ENCODE assay signal across 17 cellular contexts in genomic region chr11:121567988-121568387, GRCh38.
DNase-seq lines count a peak whose midpoint lies in the region; ATAC-seq and TF ChIP-seq lines count a peak whose summit lies in the region.
"Had no signal": no experiment of that assay in that cellular context is flagged by ENCODE, and none has a peak within 500 bp of the region (broad histone marks: within the 10 kb centered on the region; RNA-seq: fewer than 3 reads in every experiment).

No MANE protein-coding gene starts in this region.

- no peak for TF ChIP-seq CTCF in DOHH2 (IDR thresholded peaks at IDR 0.05; ENCODE audit: low read depth, low read length, poor library complexity, severe bottlenecking)
- no peak for TF ChIP-seq CTCF in HEK293 (tag by site-specific recombination; IDR thresholded peaks at IDR 0.05)
- no peak for TF ChIP-seq CTCF in SU-DHL-6 (IDR thresholded peaks at IDR 0.05; ENCODE audit: insufficient read depth, low read length, poor library complexity, severe bottlenecking)
- TF ChIP-seq CTCF in brain microvascular endothelial cell (IDR thresholded peaks at IDR 0.05; ENCODE audit: low read depth, low read length, missing control alignments) = no peak

- H3F3A ChIP-seq in DOHH2 (ENCODE audit: control insufficient read depth, insufficient read depth) = peaks cover 33% of the 10 kb centered on the region
- peaks cover 55% of the 10 kb centered on the region for H3F3A ChIP-seq in SU-DHL-6 (ENCODE audit: insufficient read depth)

- CTCF ChIA-PET in HEK293 (lab: Yijun Ruan, JAX) = no interaction called here

- H2AFZ ChIP-seq in SU-DHL-6 (ENCODE audit: low read depth, low read length, severe bottlenecking) = no peak overlapping the region

- peaks cover 95% of the 10 kb centered on the region for H3K4me1 ChIP-seq in DOHH2 (ENCODE audit: control insufficient read depth, low read length)
- no peaks in the 10 kb centered on the region for H3K4me1 ChIP-seq in HEK293 (ENCODE audit: control insufficient read depth, insufficient read depth, low read length)

- H3K36me3 ChIP-seq in DOHH2 (ENCODE audit: control insufficient read depth, low read length) = peaks cover 87% of the 10 kb centered on the region
- no peaks in the 10 kb centered on the region for H3K36me3 ChIP-seq in HEK293 (ENCODE audit: control insufficient read depth in 2 of 2, insufficient read depth in 1 of 2, low read length in 2 of 2)
- peaks cover 57% of the 10 kb centered on the region for H3K36me3 ChIP-seq in SU-DHL-6 (ENCODE audit: low read length)
- no peaks in the 10 kb centered on the region for H3K36me3 ChIP-seq in brain microvascular endothelial cell (replicated peaks)

- no peak overlapping the region for H3K9ac ChIP-seq in SU-DHL-6 (ENCODE audit: low read length)
- H3K9ac ChIP-seq: SK-N-SH had no signal

- H4K20me1 ChIP-seq in DOHH2 (ENCODE audit: control insufficient read depth, insufficient read depth, low read depth, low read length) = no peaks in the 10 kb centered on the region
- no peaks in the 10 kb centered on the region for H4K20me1 ChIP-seq in SU-DHL-6 (ENCODE audit: low read depth, low read length)

- H3K4me2 ChIP-seq in DOHH2 (ENCODE audit: low read length) (peak overlapping the region; percentile 23), SU-DHL-6 (ENCODE audit: low read depth, low read length, poor library complexity, severe bottlenecking) (no peak overlapping the region)
- H3K4me2 ChIP-seq: SK-N-SH had no signal

- H3K27ac ChIP-seq in DOHH2 (ENCODE audit: low read depth, low read length) (peak overlapping the region; percentile 95), HEK293 (ENCODE audit: extremely low read depth, low read depth, low read length) (no peak overlapping the region), SU-DHL-6 (ENCODE audit: low read depth, low read length) (peak overlapping the region; percentile 81), brain microvascular endothelial cell (no peak overlapping the region)

- H3K27me3 ChIP-seq in DOHH2 (ENCODE audit: control insufficient read depth, low read length) = no peaks in the 10 kb centered on the region
- no peaks in the 10 kb centered on the region for H3K27me3 ChIP-seq in SU-DHL-6 (ENCODE audit: low read length)
- no peaks in the 10 kb centered on the region for H3K27me3 ChIP-seq in brain microvascular endothelial cell (replicated peaks)

- in situ Hi-C loops in brain microvascular endothelial cell (cut with HindIII; ENCODE audit: low pct_ligation_motif_present, low sequenced_read_pairs) = no loop called here

- ATAC-seq in HG02884 (IDR thresholded peaks at IDR 0.05; ENCODE audit: unreplicated experiment) = no peak
- ATAC-seq: CD8-positive, alpha-beta T cell had no signal

- H3K79me2 ChIP-seq in DOHH2 (ENCODE audit: control insufficient read depth, low read length) (peaks cover 55% of the 10 kb centered on the region), SU-DHL-6 (ENCODE audit: insufficient read depth, low read length) (peaks cover 40% of the 10 kb centered on the region)

- H3K9me2 ChIP-seq in DOHH2 (replicated peaks; ENCODE audit: control insufficient read depth, low read length) (no peaks in the 10 kb centered on the region), SU-DHL-6 (replicated peaks; ENCODE audit: insufficient read depth, low read length) (no peaks in the 10 kb centered on the region)
- H3K9me2 ChIP-seq: SK-N-SH had no signal

- POLR2A ChIA-PET in HEK293 (lab: Yijun Ruan, JAX) = no interaction called here

- no peak overlapping the region for H3K4me3 ChIP-seq in DOHH2 (ENCODE audit: low read length)
- no peak overlapping the region for H3K4me3 ChIP-seq in HEK293 (ENCODE audit: low read depth, low read length)
- no peak overlapping the region for H3K4me3 ChIP-seq in SU-DHL-6 (ENCODE audit: insufficient read depth, low read length, poor library complexity, severe bottlenecking)
- H3K4me3 ChIP-seq in brain microvascular endothelial cell (ENCODE audit: low read depth, low read length) = no peak overlapping the region

- H3K9me3 ChIP-seq in DOHH2 (ENCODE audit: control insufficient read depth, insufficient read depth, low read length) (no peaks in the 10 kb centered on the region), HEK293 (ENCODE audit: control insufficient read depth, insufficient read depth, low read depth, low read length) (no peaks in the 10 kb centered on the region), SU-DHL-6 (ENCODE audit: insufficient read depth, low read length) (no peaks in the 10 kb centered on the region)
- H3K9me3 ChIP-seq: SK-N-SH had no signal

- DNase-seq in left kidney (ENCODE audit: low read depth, low spot score) (peak; percentile 51), HT-29 (ENCODE audit: low spot score) (no peak), brain microvascular endothelial cell (no peak)
- DNase-seq in stimulated activated CD4-positive, alpha-beta T cell treated with anti-CD3 and anti-CD28 coated beads, Interleukin-2, amount 100 ng/mL, for 24 hours = no peak
- DNase-seq: ACHN; CD8-positive, alpha-beta T cell; DND-41; NCI-H1436 treated with DMSO at 0.1 percent for 48 hours; NCI-H2081 treated with DMSO at 0.1 percent for 48 hours; NCI-H226; NCI-H526; NK-92 treated with Interleukin-12 subunit alpha and Interleukin-12 subunit beta, amount 100 ng/mL, for 24 hours; SK-N-SH had no signal

TF ChIP-seq in HEK293, 187 proteins besides CTCF, POLR2A, EP300 and RAD21:
- peak; percentile 34; the same call in 1 of the 2 replicates for TF ChIP-seq WT1 (tag by site-specific recombination; IDR thresholded peaks at IDR 0.05)
- TF ChIP-seq GLIS1 (tag by site-specific recombination; IDR thresholded peaks at IDR 0.05) = peak; percentile 30
- TF ChIP-seq ZNF549 (tag by site-specific recombination; IDR thresholded peaks at IDR 0.05) = no peak

Comparison
In these comparisons a context has a peak if more than half of its experiments do, and no peak if none do; other contexts are left out.
1. H3K27ac ChIP-seq: peak in DOHH2 (single experiment) and SU-DHL-6 (single experiment); none in HEK293 (single experiment) and brain microvascular endothelial cell (single experiment).